In genomic region chr16:48287239-48287638, GRCh38 we compare ENCODE assay signal across 26 cellular contexts. TPM values are rescaled to one million over a fixed set of nuclear protein-coding genes. Genes with fewer than 3 reads are reported as not detected.
DNase-seq lines count a peak whose midpoint lies in the region; ATAC-seq, FAIRE-seq and TF ChIP-seq lines count a peak whose summit lies in the region.
"Had no signal": no experiment of that assay in that cellular context is flagged by ENCODE, and none has a peak within 500 bp of the region (broad histone marks: within the 10 kb centered on the region; RNA-seq: fewer than 3 reads in every experiment).

No MANE protein-coding gene starts in this region.

- TF ChIP-seq POLR2A in HepG2 (IDR thresholded peaks at IDR 0.05; ENCODE audit: insufficient read depth in 1 of 2, low read depth in 2 of 2, low read length in 2 of 2) (no peak), right lobe of liver (IDR thresholded peaks at IDR 0.05) (no peak), body of pancreas (IDR thresholded peaks at IDR 0.05) (no peak), gastroesophageal sphincter (IDR thresholded peaks at IDR 0.05) (no peak)

- intact Hi-C loops in HepG2 (cut with micrococcal nuclease; ENCODE audit: unreplicated experiment): no loop called here
- intact Hi-C loops in right lobe of liver (cut with DNase I): no loop called here
- intact Hi-C loops in body of pancreas (cut with DNase I): no loop called here

- H3K4me3 Mint-ChIP-seq in osteocyte (ENCODE audit: unreplicated experiment): no peak overlapping the region
- H3K4me3 Mint-ChIP-seq: CD4-positive, CD25-positive, alpha-beta regulatory T cell; CD8-positive, alpha-beta memory T cell had no signal

- H3K4me2 ChIP-seq in HepG2 (ENCODE audit: low read depth, low read length): no peak overlapping the region

- POLR2A ChIA-PET in HepG2 (lab: Yijun Ruan, JAX): no interaction called here

- ATAC-seq in HepG2: no peak
- ATAC-seq in right lobe of liver: no peak
- ATAC-seq in body of pancreas: peak; percentile 27
- ATAC-seq in gastroesophageal sphincter: no peak
- no peak for ATAC-seq in GM19035 (IDR thresholded peaks at IDR 0.05; ENCODE audit: unreplicated experiment)
- ATAC-seq: HCT116 had no signal

- H3K27me3 ChIP-seq in HepG2 (ENCODE audit: control insufficient read depth in 1 of 2, insufficient read depth in 2 of 2, low read length in 2 of 2): no peaks in the 10 kb centered on the region
- no peaks in the 10 kb centered on the region for H3K27me3 ChIP-seq in right lobe of liver
- no peaks in the 10 kb centered on the region for H3K27me3 ChIP-seq in body of pancreas
- no peaks in the 10 kb centered on the region for H3K27me3 ChIP-seq in gastroesophageal sphincter
- H3K27me3 ChIP-seq: BE2C had no signal

- no TSS peak for BruUV-seq in HepG2 (replicated peaks; lab: Mats Ljungman, UMichigan)

- peaks cover 58% of the 10 kb centered on the region for H3K36me3 Mint-ChIP-seq in osteocyte (ENCODE audit: unreplicated experiment)

- no peak overlapping the region for H3K27ac ChIP-seq in HepG2 (ENCODE audit: extremely low read length, insufficient read depth, low read length)
- H3K27ac ChIP-seq in right lobe of liver: no peak overlapping the region
- H3K27ac ChIP-seq in body of pancreas: no peak overlapping the region
- H3K27ac ChIP-seq in gastroesophageal sphincter: no peak overlapping the region
- H3K27ac ChIP-seq: HL-60 had no signal

- no peak overlapping the region for H2AFZ ChIP-seq in HepG2 (ENCODE audit: low read length)

- TF ChIP-seq CTCF in HepG2 (CRISPR knock-in tag; IDR thresholded peaks at IDR 0.05): no peak
- TF ChIP-seq CTCF in right lobe of liver (IDR thresholded peaks at IDR 0.05): no peak
- no peak for TF ChIP-seq CTCF in body of pancreas (IDR thresholded peaks at IDR 0.05)
- TF ChIP-seq CTCF in osteocyte (IDR thresholded peaks at IDR 0.05): no peak
- no peak for TF ChIP-seq CTCF in gastroesophageal sphincter (IDR thresholded peaks at IDR 0.05)

- no peak overlapping the region for H3K9ac ChIP-seq in HepG2 (ENCODE audit: insufficient read depth, low read depth, low read length)

- no peak for DNase-seq in HepG2 (ENCODE audit: low spot score)
- no peak for DNase-seq in right lobe of liver
- peak; percentile 26 for DNase-seq in LHCN-M2 (ENCODE audit: low read depth)
- DNase-seq in body of pancreas: no peak
- DNase-seq in osteocyte (ENCODE audit: extremely low spot score, unreplicated experiment): no peak
- DNase-seq in GM03348 (ENCODE audit: low spot score): no peak
- DNase-seq: ACHN; BE2C; C1 segment of cervical spinal cord; CD4-positive, CD25-positive, alpha-beta regulatory T cell; CD8-positive, alpha-beta memory T cell; COR-L47; DMS 273 treated with DMSO at 0.1 percent for 48 hours; DMS53; DND-41; GOT3; H7; IMR-90; KBM-7 had no signal

- peaks cover 12% of the 10 kb centered on the region for H3K9me3 ChIP-seq in HepG2 (ENCODE audit: low read length)
- no peaks in the 10 kb centered on the region for H3K9me3 ChIP-seq in right lobe of liver
- peaks cover 0 to 4% (median 0%) of the 10 kb centered on the region in 3 donors for H3K9me3 ChIP-seq in body of pancreas
- H3K9me3 ChIP-seq in gastroesophageal sphincter: peaks cover 0 to 8% (median 0%) of the 10 kb centered on the region in 3 donors
- H3K9me3 ChIP-seq: BE2C had no signal

- TF ChIP-seq RAD21 in HepG2 (CRISPR knock-in tag; IDR thresholded peaks at IDR 0.05): no peak

- no peaks in the 10 kb centered on the region for H4K20me1 ChIP-seq in HepG2 (ENCODE audit: insufficient read depth, low read length)

- TF ChIP-seq EP300 in HepG2 (IDR thresholded peaks at IDR 0.05; ENCODE audit: low read depth in 2 of 2, low read length in 2 of 2) (no peak), HepG2 (CRISPR knock-in tag; IDR thresholded peaks at IDR 0.05; ENCODE audit: borderline replicate concordance) (no peak), gastroesophageal sphincter (IDR thresholded peaks at IDR 0.05) (no peak)

- H3K36me3 ChIP-seq in HepG2 (replicated peaks in 1 of 2; ENCODE audit: control insufficient read depth in 1 of 2, insufficient read depth in 2 of 2, low read length in 2 of 2): peaks cover 9 to 50% of the 10 kb centered on the region in 2 experiments
- H3K36me3 ChIP-seq in right lobe of liver: peaks cover 0 to 44% (median 12%) of the 10 kb centered on the region in 4 donors
- peaks cover 0 to 9% of the 10 kb centered on the region in 2 donors for H3K36me3 ChIP-seq in body of pancreas (replicated peaks in 1 of 2; ENCODE audit: insufficient read depth in 1 of 2, low read depth in 2 of 2)
- peaks cover 0 to 63% of the 10 kb centered on the region in 2 donors for H3K36me3 ChIP-seq in gastroesophageal sphincter

- H3K27ac Mint-ChIP-seq in osteocyte (ENCODE audit: unreplicated experiment): peak overlapping the region; percentile 31
- H3K27ac Mint-ChIP-seq: CD8-positive, alpha-beta memory T cell had no signal

- H3K27me3 Mint-ChIP-seq in osteocyte (ENCODE audit: unreplicated experiment): no peaks in the 10 kb centered on the region
- H3K27me3 Mint-ChIP-seq: CD4-positive, CD25-positive, alpha-beta regulatory T cell; CD8-positive, alpha-beta memory T cell had no signal

- in situ Hi-C loops in HepG2 (cut with HindIII; ENCODE audit: extremely low pct_ligation_motif_present, low pct_unique_long_range_greater_than_20kb): no loop called here

- H3K79me2 ChIP-seq in HepG2 (ENCODE audit: insufficient read depth, low read length): no peaks in the 10 kb centered on the region

- CTCF ChIA-PET in HepG2 (lab: Yijun Ruan, JAX; ENCODE audit: low intra/inter-chr PET ratio, low total read pairs): no interaction called here

- H3K4me3 ChIP-seq in HepG2 (replicated peaks in 1 of 3; ENCODE audit: insufficient read depth in 1 of 3, low read depth in 2 of 3, low read length in 3 of 3): no peak overlapping the region
- H3K4me3 ChIP-seq in right lobe of liver: no peak overlapping the region
- no peak overlapping the region for H3K4me3 ChIP-seq in body of pancreas
- H3K4me3 ChIP-seq in gastroesophageal sphincter: no peak overlapping the region

- peaks cover 19% of the 10 kb centered on the region for H3K4me1 ChIP-seq in HepG2 (ENCODE audit: insufficient read depth, low read length)
- H3K4me1 ChIP-seq in right lobe of liver: peaks cover 0 to 9% (median 3%) of the 10 kb centered on the region in 4 donors
- peaks cover 24% of the 10 kb centered on the region for H3K4me1 ChIP-seq in body of pancreas
- H3K4me1 ChIP-seq in gastroesophageal sphincter: peaks cover 0 to 13% (median 7%) of the 10 kb centered on the region in 3 donors
- H3K4me1 ChIP-seq: BE2C had no signal

- no peak for FAIRE-seq in HepG2 (lab: Jason Lieb, UNC)
- FAIRE-seq: A204.1, G401.6 had no signal

- peaks cover 17% of the 10 kb centered on the region for H3K4me1 Mint-ChIP-seq in osteocyte (ENCODE audit: unreplicated experiment)

- peaks cover 7% of the 10 kb centered on the region for H3K9me3 Mint-ChIP-seq in osteocyte (ENCODE audit: unreplicated experiment)

RNA-seq across cellular contexts. Expression of gene ABCC11, which starts 39.9 kb away (rescaled TPM):
- 1.0 and 1.2 TPM in 2 replicates for total RNA-seq in HepG2 (2016; rRNA removed; fragmentation: Illumina TruSeq; extraction: Trizol)
- 0.09 and 0.20 TPM in 2 replicates for total RNA-seq in HepG2 (2016; cell fraction: cytosol; rRNA removed; fragmentation: Illumina TruSeq; extraction: Trizol; ENCODE audit: low read depth)
- 0.89 and 1.7 TPM in 2 replicates for total RNA-seq in HepG2 (2016; cell fraction: insoluble cytoplasmic fraction; rRNA removed; fragmentation: Illumina TruSeq; extraction: Trizol)
- total RNA-seq in HepG2 (2016; cell fraction: membrane; rRNA removed; fragmentation: Illumina TruSeq; extraction: Trizol): 0.34 and 0.62 TPM in 2 replicates
- 0.62 and 0.81 TPM in 2 replicates for total RNA-seq in HepG2 (2016; cell fraction: nucleus; rRNA removed; fragmentation: Illumina TruSeq; extraction: Trizol)
- 1.4 and 2.2 TPM in 2 replicates for polyA plus RNA-seq in HepG2 (2011; rRNA removed)
- polyA plus RNA-seq in HepG2 (2011; cell fraction: cytosol; rRNA removed): 1.1 and 1.3 TPM in 2 replicates
- 1.2 and 1.6 TPM in 2 replicates for polyA plus RNA-seq in HepG2 (2011; cell fraction: nucleus; rRNA removed)
- polyA plus RNA-seq in HepG2 (2012): 0.80 and 1.1 TPM in 2 replicates
- polyA plus RNA-seq in HepG2 (2016; cell fraction: cytosol; fragmentation: Illumina TruSeq; extraction: Trizol; ENCODE audit: low read depth): 0.10 and 0.20 TPM in 2 replicates
- 1.0 and 1.2 TPM in 2 replicates for polyA plus RNA-seq in HepG2 (2016; cell fraction: insoluble cytoplasmic fraction; fragmentation: Illumina TruSeq; extraction: Trizol; ENCODE audit: low read depth)
- 0.32 and 0.61 TPM in 2 replicates for polyA plus RNA-seq in HepG2 (2016; cell fraction: membrane; fragmentation: Illumina TruSeq; extraction: Trizol; ENCODE audit: low read depth)
- polyA plus RNA-seq in HepG2 (2016; cell fraction: nucleus; fragmentation: Illumina TruSeq; extraction: Trizol; ENCODE audit: insufficient read depth, low read depth): 0.83 and 1.9 TPM in 2 replicates
- 0.51 and 3.8 TPM in 2 replicates for polyA minus RNA-seq in HepG2 (2011; rRNA and poly(A)+ RNA removed; ENCODE audit: low replicate concordance)
- polyA minus RNA-seq in HepG2 (2011; cell fraction: cytosol; rRNA and poly(A)+ RNA removed): 0.88 and 1.8 TPM in 2 replicates
- 0.64 and 1.4 TPM in 2 replicates for polyA minus RNA-seq in HepG2 (2011; cell fraction: nucleus; rRNA and poly(A)+ RNA removed)
- 1 to 10 TPM; 2.1 to 7.6 (median 3.3) TPM for total RNA-seq in right lobe of liver
- 0.06 and 0.13 TPM in 2 replicates for total RNA-seq in LHCN-M2 (2014; rRNA removed)
- polyA plus RNA-seq in LHCN-M2 (2012): 0.09 TPM
- total RNA-seq in body of pancreas: under 1 TPM in 1 of 2 donors, not detected in 1; 0.52 TPM
- total RNA-seq in osteocyte: 0.13 and 0.48 TPM in 2 replicates
- not detected for total RNA-seq in gastroesophageal sphincter
- total RNA-seq: CD4-positive, CD25-positive, alpha-beta regulatory T cell; HT1080 had no signal
- polyA plus RNA-seq: CD8-positive, alpha-beta memory T cell had no signal

RNA-seq across cellular contexts. Expression of gene LONP2, which starts 43.1 kb away (rescaled TPM):
- total RNA-seq in HepG2 (2016; rRNA removed; fragmentation: Illumina TruSeq; extraction: Trizol): 63.3 and 85.6 TPM in 2 replicates
- total RNA-seq in HepG2 (2016; cell fraction: cytosol; rRNA removed; fragmentation: Illumina TruSeq; extraction: Trizol; ENCODE audit: low read depth): 26.7 and 27.2 TPM in 2 replicates
- total RNA-seq in HepG2 (2016; cell fraction: insoluble cytoplasmic fraction; rRNA removed; fragmentation: Illumina TruSeq; extraction: Trizol): 63.0 and 78.4 TPM in 2 replicates
- total RNA-seq in HepG2 (2016; cell fraction: membrane; rRNA removed; fragmentation: Illumina TruSeq; extraction: Trizol): 27.7 and 32.4 TPM in 2 replicates
- 49.5 and 56.4 TPM in 2 replicates for total RNA-seq in HepG2 (2016; cell fraction: nucleus; rRNA removed; fragmentation: Illumina TruSeq; extraction: Trizol)
- 39.2 and 41.3 TPM in 2 replicates for polyA plus RNA-seq in HepG2 (2011; rRNA removed)
- 22.8 and 26.7 TPM in 2 replicates for polyA plus RNA-seq in HepG2 (2011; cell fraction: cytosol; rRNA removed)
- 42.5 and 46.5 TPM in 2 replicates for polyA plus RNA-seq in HepG2 (2011; cell fraction: nucleus; rRNA removed)
- polyA plus RNA-seq in HepG2 (2012): 26.7 and 35.9 TPM in 2 replicates
- 3.8 and 4.6 TPM in 2 replicates for polyA plus RNA-seq in HepG2 (2016; cell fraction: cytosol; fragmentation: Illumina TruSeq; extraction: Trizol; ENCODE audit: low read depth)
- 47.9 and 51.0 TPM in 2 replicates for polyA plus RNA-seq in HepG2 (2016; cell fraction: insoluble cytoplasmic fraction; fragmentation: Illumina TruSeq; extraction: Trizol; ENCODE audit: low read depth)
- 7.6 and 10.0 TPM in 2 replicates for polyA plus RNA-seq in HepG2 (2016; cell fraction: membrane; fragmentation: Illumina TruSeq; extraction: Trizol; ENCODE audit: low read depth)
- polyA plus RNA-seq in HepG2 (2016; cell fraction: nucleus; fragmentation: Illumina TruSeq; extraction: Trizol; ENCODE audit: insufficient read depth, low read depth): 47.6 and 48.7 TPM in 2 replicates
- 88.6 and 115 TPM in 2 replicates for polyA minus RNA-seq in HepG2 (2011; rRNA and poly(A)+ RNA removed; ENCODE audit: low replicate concordance)
- 55.5 and 68.8 TPM in 2 replicates for polyA minus RNA-seq in HepG2 (2011; cell fraction: cytosol; rRNA and poly(A)+ RNA removed)
- 91.2 and 118 TPM in 2 replicates for polyA minus RNA-seq in HepG2 (2011; cell fraction: nucleus; rRNA and poly(A)+ RNA removed)
- 100 to 1,000 TPM; 102 to 164 (median 153) TPM for total RNA-seq in right lobe of liver
- total RNA-seq in LHCN-M2 (2014; rRNA removed): 39.9 and 45.3 TPM in 2 replicates
- 20.8 TPM for polyA plus RNA-seq in LHCN-M2 (2012)
- total RNA-seq in body of pancreas: 10 to 100 TPM; 44.2 to 59.1 TPM
- 67.1 and 69.5 TPM in 2 replicates for total RNA-seq in osteocyte
- 10 to 100 TPM; 61.5 to 83.7 (median 72.3) TPM for total RNA-seq in gastroesophageal sphincter
